In genomic region chr7:103445228-103446020, GRCh38 we compare ENCODE assay signal across 8 cellular contexts.
DNase-seq lines count a peak whose midpoint lies in the region; ATAC-seq, FAIRE-seq and TF ChIP-seq lines count a peak whose summit lies in the region.

No MANE protein-coding gene starts in this region.

- H3K27ac Mint-ChIP-seq in nephron: no peak overlapping the region

- H3K36me3 ChIP-seq in duodenal mucosa (ENCODE audit: control insufficient read depth in 1 of 2, insufficient read depth in 2 of 2, low read length in 2 of 2): no peaks in the 10 kb centered on the region

- peaks cover 21 to 37% of the 10 kb centered on the region in 2 donors for H3K27me3 ChIP-seq in duodenal mucosa (ENCODE audit: control insufficient read depth in 1 of 2, insufficient read depth in 2 of 2, low read length in 2 of 2)

- no peaks in the 10 kb centered on the region for H3K9me3 ChIP-seq in duodenal mucosa (ENCODE audit: control insufficient read depth in 1 of 2, low read length in 2 of 2)

- H3K9ac ChIP-seq in duodenal mucosa (ENCODE audit: low read depth in 1 of 2, low read length in 2 of 2): peak overlapping the region in 1 of 2 donors; percentile 64

- no peaks in the 10 kb centered on the region for H3K36me3 Mint-ChIP-seq in nephron (ENCODE audit: low read depth)

- H3K4me3 ChIP-seq in duodenal mucosa (ENCODE audit: low read depth in 1 of 2, low read length in 2 of 2): peak overlapping the region; percentile 68 to 75

- DNase-seq in NCI-H1417 (lab: John Stamatoyannopoulos, UW) (peak; percentile 70 to 77 (median 75)), NCI-H1417 treated with DMSO at 0.1 percent for 48 hours (lab: John Stamatoyannopoulos, UW) (no peak), MV-4-11 (lab: John Stamatoyannopoulos, UW) (peak; percentile 3), HTR-8/SVneo (ENCODE audit: insufficient read length, low spot score) (no peak), NCI-H128 (lab: John Stamatoyannopoulos, UW; ENCODE audit: unreplicated experiment) (no peak)

- H3K4me1 ChIP-seq in duodenal mucosa (ENCODE audit: control insufficient read depth in 1 of 2, insufficient read depth in 2 of 2, low read length in 2 of 2): peaks cover 6 to 7% of the 10 kb centered on the region in 2 donors

- FAIRE-seq in HTR-8/SVneo (lab: Jason Lieb, UNC): no peak

- H3K9me3 Mint-ChIP-seq in nephron: no peaks in the 10 kb centered on the region

- H3K4me3 Mint-ChIP-seq in nephron: peak overlapping the region; percentile 76 to 83 (median 77)

- no peak for TF ChIP-seq CTCF in nephron (IDR thresholded peaks at IDR 0.05; ENCODE audit: unreplicated experiment in 3 of 3)

- no peak overlapping the region for H3K27ac ChIP-seq in duodenal mucosa (ENCODE audit: low read depth, low read length)

- peaks cover 92% of the 10 kb centered on the region for H3K27me3 Mint-ChIP-seq in nephron (ENCODE audit: low read depth)

- H3K4me1 Mint-ChIP-seq in nephron: peaks cover 5% of the 10 kb centered on the region

- ATAC-seq in GM19455 (IDR thresholded peaks at IDR 0.05; ENCODE audit: unreplicated experiment): no peak

Comparison
In these comparisons a context has a peak if more than half of its experiments do, and no peak if none do; other contexts are left out.
1. DNase-seq: peak in NCI-H1417 (3 of 3) and MV-4-11 (single experiment); none in NCI-H1417 treated with DMSO at 0.1 percent for 48 hours (single experiment), HTR-8/SVneo (single experiment) and NCI-H128 (single experiment).